12 cellular contexts compared by ENCODE assay signal in genomic region chr11:85889676-85890579, GRCh38. TPM values are rescaled to one million over a fixed set of nuclear protein-coding genes. Genes with fewer than 3 reads are reported as not detected.
DNase-seq lines count a peak whose midpoint lies in the region; ATAC-seq and TF ChIP-seq lines count a peak whose summit lies in the region.
"Had no signal": no experiment of that assay in that cellular context is flagged by ENCODE, and none has a peak within 500 bp of the region (broad histone marks: within the 10 kb centered on the region; RNA-seq: fewer than 3 reads in every experiment).

No MANE protein-coding gene starts in this region.

- H3K27me3 Mint-ChIP-seq in nephron progenitor cell (ENCODE audit: low read depth, poor library complexity): peaks cover 6% of the 10 kb centered on the region
- peaks cover 2 to 7% (median 4%) of the 10 kb centered on the region in 3 donors for H3K27me3 Mint-ChIP-seq in immature natural killer cell (ENCODE audit: low read depth in 3 of 3)

- H3K4me1 ChIP-seq in PC-3 (ENCODE audit: insufficient read depth, low read length): peaks cover 27% of the 10 kb centered on the region

- H3K9me3 Mint-ChIP-seq in nephron progenitor cell (no peaks in the 10 kb centered on the region), immature natural killer cell (no peaks in the 10 kb centered on the region)
- H3K9me3 Mint-ChIP-seq: neural crest cell had no signal

- ATAC-seq in PC-3 (peak; percentile 100), GM21423 (IDR thresholded peaks at IDR 0.05; ENCODE audit: unreplicated experiment) (no peak), HG03039 (IDR thresholded peaks at IDR 0.05; ENCODE audit: unreplicated experiment) (no peak)

- H3K4me3 Mint-ChIP-seq in nephron progenitor cell: no peak overlapping the region
- H3K4me3 Mint-ChIP-seq in immature natural killer cell: no peak overlapping the region
- H3K4me3 Mint-ChIP-seq: neural crest cell had no signal

- peak overlapping the region; percentile 64 for H3K4me2 ChIP-seq in PC-3 (ENCODE audit: low read length)

- H2AFZ ChIP-seq in PC-3 (ENCODE audit: low read length): peak overlapping the region; percentile 44

- intact Hi-C loops in PC-3 (cut with micrococcal nuclease): no loop called here

- no peak overlapping the region for H3K9ac ChIP-seq in PC-3 (ENCODE audit: low read length)

- no TSS peak for BruUV-seq in PC-3 (replicated peaks; lab: Mats Ljungman, UMichigan)

- H3K36me3 Mint-ChIP-seq in nephron progenitor cell (ENCODE audit: low read depth) (no peaks in the 10 kb centered on the region), immature natural killer cell (no peaks in the 10 kb centered on the region)

- TF ChIP-seq CTCF in PC-3 (conservative IDR thresholded peaks at IDR 0.05; ENCODE audit: low read depth, low read length): no peak
- no peak for TF ChIP-seq CTCF in epithelial cell of esophagus (IDR thresholded peaks at IDR 0.05; ENCODE audit: insufficient read depth, low read depth, low read length, missing control alignments)
- TF ChIP-seq CTCF in nephron progenitor cell (IDR thresholded peaks at IDR 0.05): no peak

- no peaks in the 10 kb centered on the region for H3F3A ChIP-seq in PC-3 (ENCODE audit: low read length, unreplicated experiment)

- DNase-seq in ELF-1 (ENCODE audit: low read depth, low spot score): peak; percentile 52
- peak; percentile 97 for DNase-seq in PC-3
- peak; percentile 89 for DNase-seq in epithelial cell of esophagus (ENCODE audit: low read depth)
- no peak for DNase-seq in nephron progenitor cell
- DNase-seq in retina: no peak
- no peak for DNase-seq in immature natural killer cell
- DNase-seq: DND-41 had no signal

- H3K79me2 ChIP-seq in PC-3 (ENCODE audit: low read length): no peaks in the 10 kb centered on the region

- peak overlapping the region; percentile 34 for H3K27ac ChIP-seq in PC-3 (ENCODE audit: low read length)

- H3K27ac Mint-ChIP-seq in nephron progenitor cell: peak overlapping the region; percentile 9
- H3K27ac Mint-ChIP-seq in immature natural killer cell: no peak overlapping the region

- POLR2A ChIA-PET in PC-3 (lab: Charles Lee; ENCODE audit: unreplicated experiment): interaction anchor here (0.7 kb wide), 1 partner anchor 62 kb away, joined by 3 read pairs; no protein-coding TSS in a partner anchor

- H4K20me1 ChIP-seq in PC-3 (ENCODE audit: low read length): no peaks in the 10 kb centered on the region

- H3K4me1 Mint-ChIP-seq in nephron progenitor cell (peaks cover 89% of the 10 kb centered on the region), immature natural killer cell (no peaks in the 10 kb centered on the region)

- no peaks in the 10 kb centered on the region for H3K36me3 ChIP-seq in PC-3 (ENCODE audit: low read depth, low read length)

- H3K9me2 ChIP-seq in PC-3 (replicated peaks; ENCODE audit: low read length): no peaks in the 10 kb centered on the region

- H3K9me3 ChIP-seq in PC-3 (ENCODE audit: low read length): no peaks in the 10 kb centered on the region

- CTCF ChIA-PET in PC-3 (lab: Charles Lee): interaction anchor here (0.6 kb wide), 2 partner anchors 49 to 1390 kb away, joined by 3 read pairs; no protein-coding TSS in a partner anchor

- no peaks in the 10 kb centered on the region for H3K27me3 ChIP-seq in PC-3 (ENCODE audit: low read length)

- H3K4me3 ChIP-seq in PC-3 (ENCODE audit: low read length) (peak overlapping the region; percentile 11; the same call in 1 of the 2 replicates), epithelial cell of esophagus (ENCODE audit: low read length) (no peak overlapping the region)

RNA-seq across cellular contexts. Expression of gene CCDC83, which starts 34.7 kb away (rescaled TPM):
- 0.22 TPM in 1 of 2 replicates, not detected in the other for total RNA-seq in PC-3 (2014; rRNA removed)
- polyA plus RNA-seq in immature natural killer cell: not detected
- total RNA-seq: glomerular endothelial cell, neural crest cell had no signal
- polyA plus RNA-seq: adipose tissue had no signal

Comparison
In these comparisons a context has a peak if more than half of its experiments do, and no peak if none do; other contexts are left out.
1. DNase-seq: peak in ELF-1 (single experiment), PC-3 (single experiment) and epithelial cell of esophagus (single experiment); none in nephron progenitor cell (single experiment), retina (single experiment) and immature natural killer cell (0 of 3).